12 cellular contexts compared by ENCODE assay signal in the genomic region with DNA sequence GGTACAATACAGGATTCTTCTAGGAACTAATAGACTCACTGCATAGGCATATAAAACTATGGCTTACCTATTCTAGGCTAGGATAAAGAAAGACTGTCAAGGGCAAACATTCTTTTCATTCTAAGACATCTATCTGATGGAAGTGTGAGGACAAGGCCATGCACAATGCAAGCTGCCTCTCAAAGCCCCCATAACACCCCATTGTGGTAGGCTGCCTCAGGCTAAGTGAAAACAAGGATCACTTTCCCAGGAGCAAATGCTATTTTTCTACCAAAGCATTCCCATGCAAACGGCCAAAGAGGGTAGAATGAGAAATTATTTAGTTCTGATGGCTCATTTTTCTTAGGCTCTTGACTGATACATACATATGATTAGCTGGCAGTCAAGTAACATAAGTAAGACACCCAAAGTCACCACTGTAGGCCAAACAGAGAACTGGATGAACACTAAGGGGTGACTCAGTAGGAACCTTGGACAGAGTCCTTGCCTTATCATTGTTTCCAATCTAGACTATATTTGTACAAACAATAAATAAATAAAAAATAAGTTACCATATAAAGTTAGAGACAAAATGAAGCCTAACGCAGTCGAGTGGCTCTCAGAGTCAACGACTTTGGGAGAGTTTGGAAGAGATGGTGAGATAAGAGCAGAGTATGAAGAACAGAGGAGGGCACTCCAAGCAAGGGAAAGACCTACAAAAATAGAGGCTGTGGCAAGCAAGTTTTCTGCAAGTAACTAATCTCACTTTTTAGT.
DNase-seq lines count a peak whose midpoint lies in the region; ATAC-seq and TF ChIP-seq lines count a peak whose summit lies in the region.
"Had no signal": no experiment of that assay in that cellular context is flagged by ENCODE, and none has a peak within 500 bp of the region (broad histone marks: within the 10 kb centered on the region; RNA-seq: fewer than 3 reads in every experiment).

No MANE protein-coding gene starts in this region.

- WGBS in heart right ventricle, 2 donors, result 69 to 75% methylated on average over 4 of the region's 4 CpGs
- 36 to 49% methylated on average over 4 of the region's 4 CpGs for WGBS in aorta, 2 donors

- H3K27ac ChIP-seq in heart right ventricle (no peak overlapping the region), VCaP (no peak overlapping the region), foreskin keratinocyte (no peak overlapping the region), aorta (ENCODE audit: low read depth in 1 of 2, low read length in 2 of 2) (no peak overlapping the region)

- H3K27me3 ChIP-seq in heart right ventricle (no peaks in the 10 kb centered on the region), foreskin keratinocyte (no peaks in the 10 kb centered on the region), aorta (ENCODE audit: control insufficient read depth in 1 of 2, insufficient read depth in 2 of 2, low read length in 1 of 2) (no peaks in the 10 kb centered on the region)

- TF ChIP-seq CTCF in heart right ventricle (IDR thresholded peaks at IDR 0.05) (peak in 5 of 9 donors; percentile 11 to 41 (median 33)), VCaP (conservative IDR thresholded peaks at IDR 0.05) (peak; percentile 53; the same call in 1 of the 2 replicates), foreskin keratinocyte (conservative IDR thresholded peaks at IDR 0.05) (peak; percentile 19)

- H3K4me1 ChIP-seq in heart right ventricle (no peaks in the 10 kb centered on the region), foreskin keratinocyte (no peaks in the 10 kb centered on the region), aorta (ENCODE audit: control insufficient read depth in 1 of 2, insufficient read depth in 2 of 2, low read length in 2 of 2) (no peaks in the 10 kb centered on the region)

- no peak for DNase-seq in heart right ventricle
- DNase-seq in Right ventricle myocardium inferior (ENCODE audit: missing footprints), result no peak
- no peak for DNase-seq in foreskin keratinocyte
- DNase-seq in aorta, result no peak
- DNase-seq in NOMO-1 (lab: John Stamatoyannopoulos, UW; ENCODE audit: unreplicated experiment in 2 of 2), result no peak
- DNase-seq in stimulated activated CD4-positive, alpha-beta T cell treated with anti-CD3 and anti-CD28 coated beads, Interleukin-4, amount 100 ng/mL, for 4 hours, result no peak
- DNase-seq in amniotic stem cell (lab: John Stamatoyannopoulos, UW), result no peak
- DNase-seq: foreskin melanocyte, Kasumi-1, NCI-H2081 treated with DMSO at 0.1 percent for 48 hours, occipital lobe had no signal

- no peak for ATAC-seq in heart right ventricle
- no peak for ATAC-seq in Right ventricle myocardium inferior
- no peak for ATAC-seq in foreskin keratinocyte
- ATAC-seq in aorta (ENCODE audit: low FRiP score), result peak; percentile 56

- intact Hi-C loops in heart right ventricle (cut with DNase I), result loop anchor here in 1 of 10 donors (5.0 kb wide), 1 partner anchor 317 kb away; a partner anchor contains a TSS
- intact Hi-C loops in Right ventricle myocardium inferior (cut with DNase I), result no loop called here
- intact Hi-C loops in aorta (cut with DNase I), result loop anchor here (5.0 to 10.0 kb wide), 2 partner anchors 314 to 332 kb away; a partner anchor contains a TSS

- H3K4me3 ChIP-seq in heart right ventricle (no peak overlapping the region), aorta (ENCODE audit: low read length in 2 of 2) (no peak overlapping the region)

- H3K36me3 ChIP-seq in heart right ventricle, result peaks cover 0 to 64% (median 6%) of the 10 kb centered on the region in 9 donors
- H3K36me3 ChIP-seq in aorta (ENCODE audit: control insufficient read depth in 1 of 2, insufficient read depth in 2 of 2, low read length in 1 of 2), result no peaks in the 10 kb centered on the region

- H3K9me3 ChIP-seq in heart right ventricle (peaks cover 0 to 13% (median 0%) of the 10 kb centered on the region in 11 donors), aorta (ENCODE audit: control insufficient read depth, low read length) (no peaks in the 10 kb centered on the region)
